15 cellular contexts compared by ENCODE assay signal in genomic region chr11:114226283-114226859, GRCh38.
DNase-seq lines count a peak whose midpoint lies in the region; ATAC-seq, FAIRE-seq and TF ChIP-seq lines count a peak whose summit lies in the region.
"Had no signal": no experiment of that assay in that cellular context is flagged by ENCODE, and none has a peak within 500 bp of the region (broad histone marks: within the 10 kb centered on the region; RNA-seq: fewer than 3 reads in every experiment).

No MANE protein-coding gene starts in this region.

- TF ChIP-seq RAD21 in HepG2 (CRISPR knock-in tag; IDR thresholded peaks at IDR 0.05) = no peak

- H2AFZ ChIP-seq in HepG2 (ENCODE audit: low read length) = no peak overlapping the region

- H3K9ac ChIP-seq in HepG2 (ENCODE audit: insufficient read depth, low read depth, low read length) = no peak overlapping the region

- H4K20me1 ChIP-seq in HepG2 (ENCODE audit: insufficient read depth, low read length) = no peaks in the 10 kb centered on the region

- H3K27me3 Mint-ChIP-seq in activated naive CD8-positive, alpha-beta T cell treated with anti-CD3 and anti-CD28 coated beads, Interleukin-2, amount 50 U/mL, for 24 hours = no peaks in the 10 kb centered on the region
- H3K27me3 Mint-ChIP-seq in natural killer cell (ENCODE audit: low read depth in 2 of 2) = no peaks in the 10 kb centered on the region

- H3K27me3 ChIP-seq in right lobe of liver (no peaks in the 10 kb centered on the region), HepG2 (ENCODE audit: control insufficient read depth in 1 of 2, insufficient read depth in 2 of 2, low read length in 2 of 2) (peaks cover 2 to 23% of the 10 kb centered on the region in 2 experiments; a peak in 2 of 5 replicates)
- H3K27me3 ChIP-seq in effector memory CD4-positive, alpha-beta T cell (replicated peaks; ENCODE audit: control insufficient read depth, insufficient read depth, low read length, poor library complexity, severe bottlenecking) = no peaks in the 10 kb centered on the region
- H3K27me3 ChIP-seq: BE2C had no signal

- TF ChIP-seq CTCF in right lobe of liver (IDR thresholded peaks at IDR 0.05) (no peak), HepG2 (CRISPR knock-in tag; IDR thresholded peaks at IDR 0.05) (no peak), natural killer cell (IDR thresholded peaks at IDR 0.05) (no peak), GM10248 (IDR thresholded peaks at IDR 0.05; ENCODE audit: control extremely low read depth, extremely low read depth, low read depth, missing control alignments) (no peak)

- POLR2A ChIA-PET in HepG2 (lab: Yijun Ruan, JAX) (no interaction called here), GM10248 (lab: Yijun Ruan, JAX) (no interaction called here)

- peak in 3 of 4 donors; percentile 32 to 50 (median 35) for ATAC-seq in right lobe of liver
- no peak for ATAC-seq in HepG2
- peak; percentile 26 for ATAC-seq in activated naive CD8-positive, alpha-beta T cell treated with anti-CD3 and anti-CD28 coated beads, Interleukin-2, amount 50 U/mL, for 24 hours
- peak; percentile 31 to 79 (median 74) for ATAC-seq in natural killer cell

- H3K27ac Mint-ChIP-seq in activated naive CD8-positive, alpha-beta T cell treated with anti-CD3 and anti-CD28 coated beads, Interleukin-2, amount 50 U/mL, for 24 hours = no peak overlapping the region
- peak overlapping the region; percentile 75 to 81 for H3K27ac Mint-ChIP-seq in natural killer cell

- H3K36me3 ChIP-seq in right lobe of liver (peaks cover 0 to 41% (median 8%) of the 10 kb centered on the region in 4 donors), HepG2 (replicated peaks in 1 of 2; ENCODE audit: control insufficient read depth in 1 of 2, insufficient read depth in 2 of 2, low read length in 2 of 2) (no peaks in the 10 kb centered on the region)
- no peaks in the 10 kb centered on the region for H3K36me3 ChIP-seq in effector memory CD4-positive, alpha-beta T cell (ENCODE audit: control insufficient read depth, insufficient read depth, low read length)
- H3K36me3 ChIP-seq: BE2C, HAP-1 had no signal

- no peak for FAIRE-seq in HepG2 (lab: Jason Lieb, UNC)

- H3K36me3 Mint-ChIP-seq in activated naive CD8-positive, alpha-beta T cell treated with anti-CD3 and anti-CD28 coated beads, Interleukin-2, amount 50 U/mL, for 24 hours (ENCODE audit: low read depth) = no peaks in the 10 kb centered on the region
- no peaks in the 10 kb centered on the region for H3K36me3 Mint-ChIP-seq in natural killer cell

- no peak for TF ChIP-seq EP300 in HepG2 (IDR thresholded peaks at IDR 0.05; ENCODE audit: low read depth in 2 of 2, low read length in 2 of 2)
- no peak for TF ChIP-seq EP300 in HepG2 (CRISPR knock-in tag; IDR thresholded peaks at IDR 0.05; ENCODE audit: borderline replicate concordance)

- H3K4me3 Mint-ChIP-seq in activated naive CD8-positive, alpha-beta T cell treated with anti-CD3 and anti-CD28 coated beads, Interleukin-2, amount 50 U/mL, for 24 hours = no peak overlapping the region
- H3K4me3 Mint-ChIP-seq in natural killer cell = peak overlapping the region; percentile 77

- in situ Hi-C loops in HepG2 (cut with HindIII; ENCODE audit: extremely low pct_ligation_motif_present, low pct_unique_long_range_greater_than_20kb) = no loop called here

- H3K9me3 Mint-ChIP-seq in activated naive CD8-positive, alpha-beta T cell treated with anti-CD3 and anti-CD28 coated beads, Interleukin-2, amount 50 U/mL, for 24 hours = peaks cover 5% of the 10 kb centered on the region
- H3K9me3 Mint-ChIP-seq in natural killer cell = no peaks in the 10 kb centered on the region

- CTCF ChIA-PET in HepG2 (lab: Yijun Ruan, JAX; ENCODE audit: low intra/inter-chr PET ratio, low total read pairs) (no interaction called here), GM10248 (lab: Yijun Ruan, JAX) (no interaction called here)

- intact Hi-C loops in right lobe of liver (cut with DNase I) = no loop called here
- intact Hi-C loops in HepG2 (cut with micrococcal nuclease; ENCODE audit: unreplicated experiment) = no loop called here
- intact Hi-C loops in natural killer cell (cut with micrococcal nuclease) = no loop called here

- H3K79me2 ChIP-seq in HepG2 (ENCODE audit: insufficient read depth, low read length) = no peaks in the 10 kb centered on the region

- DNase-seq in right lobe of liver (no peak), HepG2 (ENCODE audit: low spot score) (no peak), natural killer cell (no peak), GM10248 (ENCODE audit: extremely low spot score) (no peak)
- no peak for DNase-seq in activated naive CD8-positive, alpha-beta T cell treated with anti-CD3 and anti-CD28 coated beads, Interleukin-2, amount 50 U/mL, for 24 hours
- no peak for DNase-seq in activated naive CD4-positive, alpha-beta T cell treated with anti-CD3 and anti-CD28 coated beads, Interleukin-2, amount 50 U/mL, for 16 hours
- no peak for DNase-seq in effector memory CD4-positive, alpha-beta T cell
- DNase-seq: BE2C, IMR-90, NCI-H1417, NCI-H1930, NCI-H2171, NCI-H774, SHP77 had no signal

- no peak overlapping the region for H3K4me3 ChIP-seq in right lobe of liver
- H3K4me3 ChIP-seq in HepG2 (replicated peaks in 1 of 3; ENCODE audit: insufficient read depth in 1 of 3, low read depth in 2 of 3, low read length in 3 of 3) = no peak overlapping the region
- no peak overlapping the region for H3K4me3 ChIP-seq in effector memory CD4-positive, alpha-beta T cell (ENCODE audit: insufficient read depth, low read depth, low read length, poor library complexity, severe bottlenecking)
- H3K4me3 ChIP-seq: HAP-1 had no signal

- H3K4me1 Mint-ChIP-seq in activated naive CD8-positive, alpha-beta T cell treated with anti-CD3 and anti-CD28 coated beads, Interleukin-2, amount 50 U/mL, for 24 hours = peaks cover 24% of the 10 kb centered on the region
- peaks cover 55 to 61% of the 10 kb centered on the region in 2 donors for H3K4me1 Mint-ChIP-seq in natural killer cell

- no peak overlapping the region for H3K27ac ChIP-seq in right lobe of liver
- no peak overlapping the region for H3K27ac ChIP-seq in HepG2 (ENCODE audit: extremely low read length, insufficient read depth, low read length)
- H3K27ac ChIP-seq in effector memory CD4-positive, alpha-beta T cell (ENCODE audit: insufficient read depth, low read length, poor library complexity, severe bottlenecking) = no peak overlapping the region

- H3K9me3 ChIP-seq in right lobe of liver (no peaks in the 10 kb centered on the region), HepG2 (ENCODE audit: low read length) (no peaks in the 10 kb centered on the region)
- no peaks in the 10 kb centered on the region for H3K9me3 ChIP-seq in effector memory CD4-positive, alpha-beta T cell (ENCODE audit: control insufficient read depth, low read length)
- H3K9me3 ChIP-seq: BE2C, HAP-1 had no signal

- BruUV-seq in HepG2 (replicated peaks; lab: Mats Ljungman, UMichigan) = no TSS peak

- 79% methylated on average over 3 of the region's 7 CpGs for WGBS in right lobe of liver (ENCODE audit: insufficient coverage, low coverage, low lambda C conversion rate, missing lambda C conversion rate)
- WGBS in HepG2 (ENCODE audit: low lambda C conversion rate) = 38% methylated on average over 2 of the region's 7 CpGs

- H3K4me2 ChIP-seq in HepG2 (ENCODE audit: low read depth, low read length) = no peak overlapping the region

- no peak for TF ChIP-seq POLR2A in right lobe of liver (IDR thresholded peaks at IDR 0.05)
- no peak for TF ChIP-seq POLR2A in HepG2 (IDR thresholded peaks at IDR 0.05; ENCODE audit: insufficient read depth in 1 of 2, low read depth in 2 of 2, low read length in 2 of 2)

- H3K4me1 ChIP-seq in right lobe of liver (peaks cover 0 to 5% (median 0%) of the 10 kb centered on the region in 4 donors), HepG2 (ENCODE audit: insufficient read depth, low read length) (no peaks in the 10 kb centered on the region)
- no peaks in the 10 kb centered on the region for H3K4me1 ChIP-seq in effector memory CD4-positive, alpha-beta T cell (ENCODE audit: control insufficient read depth, insufficient read depth, low read length, poor library complexity, severe bottlenecking)
- H3K4me1 ChIP-seq: BE2C, HAP-1 had no signal

TF ChIP-seq in HepG2, 621 proteins besides CTCF, POLR2A, EP300 and RAD21:
- TF ChIP-seq ZNF616 (CRISPR knock-in tag; IDR thresholded peaks at IDR 0.05; ENCODE audit: low read depth) = no peak
- TF ChIP-seq ZNF510 (CRISPR knock-in tag; IDR thresholded peaks at IDR 0.05; ENCODE audit: low read depth) = no peak
- TF ChIP-seq IRF1 (CRISPR knock-in tag; IDR thresholded peaks at IDR 0.05; ENCODE audit: low read depth) = no peak
- TF ChIP-seq ZNF674 (CRISPR knock-in tag; IDR thresholded peaks at IDR 0.05; ENCODE audit: low read depth) = no peak
- no peak for TF ChIP-seq SKIL (CRISPR knock-in tag; IDR thresholded peaks at IDR 0.05; ENCODE audit: borderline replicate concordance)
- no peak for TF ChIP-seq U2AF2 (IDR thresholded peaks at IDR 0.05; ENCODE audit: low read depth, low read length)
- no peak for TF ChIP-seq ZNF20 (CRISPR knock-in tag; IDR thresholded peaks at IDR 0.05)
- no peak for TF ChIP-seq NR3C1 (CRISPR knock-in tag; IDR thresholded peaks at IDR 0.05)
- no peak for TF ChIP-seq SRSF1 (optimal IDR thresholded peaks at IDR 0.05; ENCODE audit: low read depth, low read length)
- TF ChIP-seq ZNF44 (CRISPR knock-in tag; IDR thresholded peaks at IDR 0.05) = no peak
- TF ChIP-seq CAMTA2 (CRISPR knock-in tag; IDR thresholded peaks at IDR 0.05; ENCODE audit: borderline replicate concordance) = no peak
- TF ChIP-seq ZKSCAN5 (CRISPR knock-in tag; IDR thresholded peaks at IDR 0.05) = no peak
